Comparison of ENCODE assay signal across 24 cellular contexts in the genomic region with DNA sequence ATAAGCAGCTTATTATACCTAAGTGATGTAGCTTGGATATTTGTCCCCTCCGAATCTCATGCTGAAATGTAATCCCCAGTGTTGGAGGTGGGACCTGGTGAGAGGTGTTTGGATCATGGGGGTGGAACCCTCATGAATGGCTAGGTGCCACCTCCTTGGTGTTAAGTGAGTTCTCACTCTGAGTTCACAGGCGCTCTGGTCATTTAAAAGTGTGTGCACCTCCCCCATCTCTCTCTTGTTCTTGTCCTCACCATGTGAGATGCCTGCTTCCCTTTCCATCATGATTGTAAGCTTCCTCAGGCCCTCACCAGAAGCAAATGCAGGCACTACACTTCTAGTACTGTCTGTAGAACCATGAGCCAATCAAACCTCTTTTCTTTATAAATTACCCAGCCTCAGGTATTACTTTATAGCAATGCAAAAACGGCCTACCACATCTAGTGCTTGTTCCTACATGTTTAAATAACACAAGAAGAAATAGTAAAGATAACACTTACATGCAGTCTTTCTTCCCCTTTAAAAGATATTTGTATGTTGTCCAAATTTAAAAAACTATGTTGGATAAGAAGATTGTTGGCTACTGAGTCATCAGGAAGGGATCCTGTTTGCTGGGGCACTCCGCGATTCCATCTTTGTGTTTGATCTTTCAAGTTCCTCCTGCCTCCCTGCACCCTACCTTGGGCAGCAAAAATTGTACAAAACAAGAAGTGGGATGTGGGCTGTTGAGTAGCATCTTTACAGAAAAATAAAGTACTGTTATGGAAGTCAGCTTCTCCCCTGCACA. TPM values are rescaled to one million over a fixed set of nuclear protein-coding genes. Genes with fewer than 3 reads are reported as not detected.
DNase-seq lines count a peak whose midpoint lies in the region; ATAC-seq and TF ChIP-seq lines count a peak whose summit lies in the region.
"Had no signal": no experiment of that assay in that cellular context is flagged by ENCODE, and none has a peak within 500 bp of the region (broad histone marks: within the 10 kb centered on the region; RNA-seq: fewer than 3 reads in every experiment).

No MANE protein-coding gene starts in this region.

- no peak overlapping the region for H3K27ac ChIP-seq in fibroblast of lung (ENCODE audit: insufficient read depth, low read length)
- no peak overlapping the region for H3K27ac ChIP-seq in neural progenitor cell
- H3K27ac ChIP-seq: right lobe of liver, vagina had no signal

- H3K79me2 ChIP-seq in fibroblast of lung (ENCODE audit: control insufficient read depth, insufficient read depth, low read length) = no peaks in the 10 kb centered on the region
- no peaks in the 10 kb centered on the region for H3K79me2 ChIP-seq in neural progenitor cell (ENCODE audit: low read depth)

- no TSS peak for BruUV-seq in Calu3 (replicated peaks; lab: Mats Ljungman, UMichigan)

- H3K27me3 ChIP-seq in adipocyte (replicated peaks; ENCODE audit: control insufficient read depth, insufficient read depth, low read length) = no peaks in the 10 kb centered on the region
- H3K27me3 ChIP-seq in fibroblast of lung (ENCODE audit: control insufficient read depth, insufficient read depth, low read length) = no peaks in the 10 kb centered on the region
- H3K27me3 ChIP-seq in neural progenitor cell = no peaks in the 10 kb centered on the region
- H3K27me3 ChIP-seq: vagina had no signal

- H3K4me3 Mint-ChIP-seq in Calu3 (ENCODE audit: low read depth, unreplicated experiment) = no peak overlapping the region
- no peak overlapping the region for H3K4me3 Mint-ChIP-seq in neural progenitor cell

- no peaks in the 10 kb centered on the region for H3K36me3 Mint-ChIP-seq in Calu3 (ENCODE audit: insufficient read depth, unreplicated experiment)
- no peaks in the 10 kb centered on the region for H3K36me3 Mint-ChIP-seq in neural progenitor cell

- peak overlapping the region; percentile 13 for H3K4me2 ChIP-seq in fibroblast of lung (ENCODE audit: extremely low read depth, insufficient read depth, low read length)
- no peak overlapping the region for H3K4me2 ChIP-seq in neural progenitor cell

- H3K4me1 ChIP-seq in adipocyte (ENCODE audit: control insufficient read depth, insufficient read depth, low read length) = peaks cover 13% of the 10 kb centered on the region
- peaks cover 2% of the 10 kb centered on the region for H3K4me1 ChIP-seq in fibroblast of lung (ENCODE audit: control insufficient read depth, extremely low read depth, insufficient read depth, low read length)
- H3K4me1 ChIP-seq in neural progenitor cell = no peaks in the 10 kb centered on the region
- H3K4me1 ChIP-seq: right lobe of liver, vagina had no signal

- H3K9me3 Mint-ChIP-seq in Calu3 (ENCODE audit: low read depth, unreplicated experiment) (peaks cover 3% of the 10 kb centered on the region), neural progenitor cell (no peaks in the 10 kb centered on the region)

- H2AFZ ChIP-seq in fibroblast of lung (ENCODE audit: low read length) = peak overlapping the region; percentile 55
- peak overlapping the region; percentile 18 for H2AFZ ChIP-seq in neural progenitor cell (replicated peaks)

- H3K27me3 Mint-ChIP-seq in Calu3 (ENCODE audit: unreplicated experiment) (no peaks in the 10 kb centered on the region), neural progenitor cell (ENCODE audit: insufficient read depth, low read depth) (peaks cover 4% of the 10 kb centered on the region)

- no peaks in the 10 kb centered on the region for H3K9me3 ChIP-seq in adipocyte (ENCODE audit: control insufficient read depth, low read length)
- H3K9me3 ChIP-seq in fibroblast of lung (ENCODE audit: control insufficient read depth, insufficient read depth, low read depth, low read length) = no peaks in the 10 kb centered on the region
- no peaks in the 10 kb centered on the region for H3K9me3 ChIP-seq in neural progenitor cell (ENCODE audit: low read depth)
- H3K9me3 ChIP-seq: right lobe of liver, vagina had no signal

- H3K27ac Mint-ChIP-seq in Calu3 (ENCODE audit: unreplicated experiment) (peak overlapping the region; percentile 33), neural progenitor cell (no peak overlapping the region)

- DNase-seq in Calu3 (no peak), adipocyte (ENCODE audit: low read depth) (peak; percentile 47), fibroblast of lung (ENCODE audit: low read depth in 2 of 2) (peak; percentile 36 to 76), neural progenitor cell (ENCODE audit: low spot score) (no peak), HuH-7.5 (ENCODE audit: low spot score) (no peak), T-helper 1 cell (no peak)
- DNase-seq in activated effector memory CD4-positive, alpha-beta T cell treated with Interleukin-2 at 50 U/mL for 16 hours = no peak
- DNase-seq: activated CD4-positive, alpha-beta T cell treated with anti-CD3 and anti-CD28 coated beads for 1 hour; activated gamma-delta T cell; aorta; cortex of kidney; hypothalamus; left cardiac atrium; NCI-H2081 treated with DMSO at 0.1 percent for 48 hours; NCI-H524; right lobe of liver; stimulated activated CD4-positive, alpha-beta T cell treated with anti-CD3 and anti-CD28 coated beads, Interleukin-1b, Interleukin-23, amount 100 ng/mL, for 48 hours had no signal

- H3K4me3 ChIP-seq in adipocyte (ENCODE audit: low read length) = no peak overlapping the region
- no peak overlapping the region for H3K4me3 ChIP-seq in fibroblast of lung (replicated peaks in 1 of 4; ENCODE audit: control extremely low read depth in 1 of 4, insufficient read depth in 1 of 4, low read depth in 3 of 4, low read length in 4 of 4)
- H3K4me3 ChIP-seq in neural progenitor cell = no peak overlapping the region
- H3K4me3 ChIP-seq: right lobe of liver, vagina had no signal

- no peaks in the 10 kb centered on the region for H3F3A ChIP-seq in neural progenitor cell (ENCODE audit: low read depth)

- H3K4me1 Mint-ChIP-seq in Calu3 (ENCODE audit: low read depth, unreplicated experiment) (peaks cover 13% of the 10 kb centered on the region), neural progenitor cell (no peaks in the 10 kb centered on the region)

- intact Hi-C loops in Calu3 (cut with micrococcal nuclease; ENCODE audit: unreplicated experiment) = no loop called here

- no peak overlapping the region for H3K9ac ChIP-seq in adipocyte (ENCODE audit: low read length)
- H3K9ac ChIP-seq in fibroblast of lung (ENCODE audit: insufficient read depth, low read length) = no peak overlapping the region
- H3K9ac ChIP-seq in neural progenitor cell = no peak overlapping the region

- ATAC-seq in HG03196 (IDR thresholded peaks at IDR 0.05; ENCODE audit: unreplicated experiment) = no peak
- ATAC-seq: HepG2, right lobe of liver had no signal

- no peaks in the 10 kb centered on the region for H4K20me1 ChIP-seq in fibroblast of lung (ENCODE audit: control insufficient read depth, extremely low read depth, insufficient read depth, low read length)
- H4K20me1 ChIP-seq in neural progenitor cell (ENCODE audit: low read depth) = no peaks in the 10 kb centered on the region

- TF ChIP-seq CTCF in Calu3 (IDR thresholded peaks at IDR 0.05; ENCODE audit: unreplicated experiment) (no peak), fibroblast of lung (conservative IDR thresholded peaks at IDR 0.05 in 1 of 2, IDR thresholded peaks at IDR 0.05 in 1 of 2; ENCODE audit: low read depth in 1 of 2, low read length in 2 of 2) (no peak), neural progenitor cell (IDR thresholded peaks at IDR 0.05) (no peak)

- CTCF ChIA-PET in Calu3 (lab: Charles Lee) = no interaction called here

- H3K36me3 ChIP-seq in adipocyte (ENCODE audit: control insufficient read depth, insufficient read depth, low read length, severe bottlenecking) (no peaks in the 10 kb centered on the region), fibroblast of lung (ENCODE audit: control insufficient read depth, insufficient read depth, low read length) (no peaks in the 10 kb centered on the region), neural progenitor cell (no peaks in the 10 kb centered on the region)
- H3K36me3 ChIP-seq: right lobe of liver, vagina had no signal

RNA-seq across cellular contexts. Expression of gene PPP1R2C, which starts 29.7 kb away (rescaled TPM):
- not detected in 2 replicates for total RNA-seq in Calu3 (2022)
- not detected in 2 replicates for total RNA-seq in fibroblast of lung
- not detected in 2 replicates for polyA plus RNA-seq in fibroblast of lung
- polyA plus RNA-seq in fibroblast of lung (2012) = not detected in 2 replicates
- not detected in 2 replicates for polyA minus RNA-seq in fibroblast of lung (ENCODE audit: low replicate concordance)
- not detected in 2 replicates for total RNA-seq in neural progenitor cell (ENCODE audit: low replicate concordance)
- total RNA-seq: aorta, epithelial cell of proximal tubule, HepG2, left cardiac atrium, mucosa of gallbladder, OCI-LY7, right lobe of liver, SK-MEL-5, vagina had no signal
- polyA plus RNA-seq: aorta, HepG2 had no signal

Comparison
In these comparisons a context has a peak if more than half of its experiments do, and no peak if none do; other contexts are left out.
1. DNase-seq: peak in adipocyte (single experiment) and fibroblast of lung (2 of 2); none in Calu3 (single experiment), neural progenitor cell (single experiment), activated effector memory CD4-positive, alpha-beta T cell treated with Interleukin-2 at 50 U/mL for 16 hours (single experiment), HuH-7.5 (single experiment) and T-helper 1 cell (0 of 5).